8 cellular contexts compared by ENCODE assay signal in the genomic region with DNA sequence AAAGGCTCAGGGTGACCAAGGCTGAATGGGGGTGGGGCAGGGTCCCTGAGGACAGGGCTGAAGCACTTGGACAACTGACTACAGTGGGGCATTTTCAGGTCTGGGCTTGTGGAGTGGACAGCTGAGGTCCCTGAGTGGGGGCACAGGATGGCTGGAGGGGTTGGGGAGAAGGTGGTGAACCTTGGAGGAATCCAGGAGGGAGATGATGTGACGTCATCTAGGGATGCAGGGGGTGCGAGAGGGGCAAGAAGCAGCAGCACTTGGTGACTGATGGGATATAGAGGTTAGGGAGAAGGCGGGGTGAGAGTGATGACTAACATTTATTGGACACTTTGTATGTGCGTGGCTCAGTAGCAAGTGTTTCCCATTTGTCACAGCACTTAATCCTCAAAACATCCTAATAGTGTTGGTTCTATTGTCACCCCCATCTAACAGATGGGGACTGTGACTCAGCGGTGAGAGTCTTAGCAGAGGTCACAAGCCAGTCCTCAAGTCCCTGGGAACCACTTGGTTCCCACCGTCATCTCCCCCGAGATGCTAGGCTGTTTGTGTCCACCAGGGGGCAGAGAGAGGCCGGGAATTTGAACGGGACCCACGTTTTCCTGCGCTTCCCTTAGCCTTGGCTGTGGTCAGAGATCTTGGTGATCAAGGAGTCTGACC. TPM values are rescaled to one million over a fixed set of nuclear protein-coding genes. Genes with fewer than 3 reads are reported as not detected.
DNase-seq lines count a peak whose midpoint lies in the region; ATAC-seq and TF ChIP-seq lines count a peak whose summit lies in the region.

No MANE protein-coding gene starts in this region.

- H3K36me3 ChIP-seq in right lobe of liver, result no peaks in the 10 kb centered on the region

- intact Hi-C loops in CD14-positive monocyte (cut with micrococcal nuclease) (loop anchor here (2.0 to 5.0 kb wide), 4 partner anchors 26 to 156 kb away; a partner anchor contains a TSS), right lobe of liver (cut with DNase I) (loop anchor here (5.0 to 10.0 kb wide), 4 partner anchors 86 to 218 kb away; a partner anchor contains a TSS)

- ATAC-seq in GM19023 (IDR thresholded peaks at IDR 0.05; ENCODE audit: unreplicated experiment) (peak; percentile 55), HG03135 (IDR thresholded peaks at IDR 0.05; ENCODE audit: unreplicated experiment) (peak; percentile 45), right lobe of liver (peak; percentile 87 to 96 (median 91))

- H3K36me3 Mint-ChIP-seq in CD14-positive monocyte, result peaks cover 0 to 7% of the 10 kb centered on the region in 2 donors

- DNase-seq in CD14-positive monocyte (ENCODE audit: low spot score) (peak; percentile 89), NCI-H460 (ENCODE audit: extremely low read depth, low read depth) (peak; percentile 47), dedifferentiated amniotic fluid mesenchymal stem cell (ENCODE audit: extremely low spot score) (peak; percentile 67), right lobe of liver (peak; percentile 38 to 76 (median 64))
- DNase-seq in activated CD4-positive, alpha-beta T cell treated with anti-CD3 and anti-CD28 coated beads for 48 hours, result peak; percentile 41
- DNase-seq in stimulated activated CD8-positive, alpha-beta memory T cell treated with anti-CD3 and anti-CD28 coated beads, Interleukin-15, amount 100 ng/mL, for 1 hour (ENCODE audit: low read depth), result peak; percentile 6

- peaks cover 24% of the 10 kb centered on the region for H3K4me1 Mint-ChIP-seq in CD14-positive monocyte

- WGBS in right lobe of liver (ENCODE audit: insufficient coverage, low coverage, low lambda C conversion rate, missing lambda C conversion rate), result 32% methylated on average over 5 of the region's 11 CpGs

- H3K27me3 ChIP-seq in right lobe of liver, result no peaks in the 10 kb centered on the region

- H3K27ac Mint-ChIP-seq in CD14-positive monocyte, result peak overlapping the region; percentile 81 to 95 (median 91)

- peak overlapping the region; percentile 68 for H3K4me3 Mint-ChIP-seq in CD14-positive monocyte

- TF ChIP-seq POLR2A in right lobe of liver (IDR thresholded peaks at IDR 0.05), result no peak

- TF ChIP-seq CTCF in CD14-positive monocyte (IDR thresholded peaks at IDR 0.05) (peak; percentile 83), right lobe of liver (IDR thresholded peaks at IDR 0.05) (peak; percentile 65 to 95 (median 72))

- no peaks in the 10 kb centered on the region for H3K4me1 ChIP-seq in right lobe of liver

- peaks cover 0 to 4% (median 0%) of the 10 kb centered on the region in 7 donors for H3K9me3 Mint-ChIP-seq in CD14-positive monocyte

- no peaks in the 10 kb centered on the region for H3K9me3 ChIP-seq in right lobe of liver

- peaks cover 1 to 4% (median 3%) of the 10 kb centered on the region in 3 donors for H3K27me3 Mint-ChIP-seq in CD14-positive monocyte (ENCODE audit: low read depth in 3 of 3)

- H3K4me3 ChIP-seq in right lobe of liver, result no peak overlapping the region

- H3K27ac ChIP-seq in right lobe of liver, result no peak overlapping the region

RNA-seq across cellular contexts. Expression of a gene that starts 27.9 kb away (rescaled TPM):
- polyA plus RNA-seq in CD14-positive monocyte, result under 1 TPM; 0.14 to 0.24 TPM
- total RNA-seq in NCI-H460 (2014; rRNA removed; shearing (Covaris generic)), result 1.7 TPM in 2 replicates
- polyA plus RNA-seq in NCI-H460 (2014; cell fraction: nucleus; rRNA removed), result 2.3 and 2.4 TPM in 2 replicates
- 1 to 10 TPM in 2 of 6 experiments, under 1 TPM in 4; 0.04 to 2.2 (median 0.79) TPM for total RNA-seq in right lobe of liver

RNA-seq across cellular contexts. Expression of a gene that starts 45.4 kb away (rescaled TPM):
- under 1 TPM; 0.16 to 0.38 TPM for polyA plus RNA-seq in CD14-positive monocyte
- total RNA-seq in NCI-H460 (2014; rRNA removed; shearing (Covaris generic)), result 0.46 and 0.74 TPM in 2 replicates
- 6.0 and 6.4 TPM in 2 replicates for polyA plus RNA-seq in NCI-H460 (2014; cell fraction: nucleus; rRNA removed)
- total RNA-seq in right lobe of liver, result 1 to 10 TPM in 2 of 6 experiments, under 1 TPM in 3, not detected in 1; 0.12 to 2.4 (median 0.35) TPM

Comparison
In these comparisons a context has a peak if more than half of its experiments do, and no peak if none do; other contexts are left out.
1. DNase-seq: peak in every context shown above with its lines; median percentile 89 in CD14-positive monocyte; 67 in dedifferentiated amniotic fluid mesenchymal stem cell; 64 in right lobe of liver; 47 in NCI-H460; 41 in activated CD4-positive, alpha-beta T cell treated with anti-CD3 and anti-CD28 coated beads for 48 hours; 6 in stimulated activated CD8-positive, alpha-beta memory T cell treated with anti-CD3 and anti-CD28 coated beads, Interleukin-15, amount 100 ng/mL, for 1 hour.